10 cellular contexts compared by ENCODE assay signal in the genomic region with DNA sequence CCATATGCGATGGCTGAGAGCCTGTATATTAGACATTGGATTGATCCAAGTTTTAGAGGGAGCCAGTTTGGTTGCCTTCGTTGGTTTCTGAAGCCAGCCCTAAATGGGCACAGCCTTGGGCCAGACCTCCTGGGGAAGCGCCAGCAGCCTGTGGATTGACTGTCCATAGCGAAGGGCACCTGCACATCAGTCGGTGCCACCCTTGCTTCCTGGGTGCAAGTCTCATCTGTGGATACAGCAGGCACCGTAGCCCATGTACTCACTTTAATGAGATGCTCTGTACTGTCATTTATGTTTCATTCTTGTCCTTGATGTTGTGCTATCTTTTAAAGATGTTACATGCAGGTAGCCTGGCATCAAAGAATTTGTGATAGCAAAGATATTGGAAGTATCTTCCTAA.
"Had no signal": no experiment of that assay in that cellular context is flagged by ENCODE, and none has a peak within 500 bp of the region (broad histone marks: within the 10 kb centered on the region; RNA-seq: fewer than 3 reads in every experiment).

No MANE protein-coding gene starts in this region.

- H3K4me3 ChIP-seq: GM23248, GM23338, HAP-1 had no signal

- H2AFZ ChIP-seq: GM23248, GM23338 had no signal

- FAIRE-seq: H54 had no signal

- ATAC-seq: GM23338, HCT116 had no signal

- H3K9me3 ChIP-seq: HAP-1 had no signal

- H3K36me3 ChIP-seq: HAP-1 had no signal

- H3K27ac ChIP-seq: GM23248 had no signal

- DNase-seq: GM23248, GOT3, H7, H9, HCEC 1CT, HFFc6 had no signal

- H3K9ac ChIP-seq: GM23248 had no signal

- H3K4me2 ChIP-seq: GM23338 had no signal

- H3K4me1 ChIP-seq: HAP-1 had no signal
